16 cellular contexts compared by ENCODE assay signal in genomic region chr15:84799511-84800187, GRCh38. TPM values are rescaled to one million over a fixed set of nuclear protein-coding genes. Genes with fewer than 3 reads are reported as not detected.
"Had no signal": no experiment of that assay in that cellular context is flagged by ENCODE, and none has a peak within 500 bp of the region (broad histone marks: within the 10 kb centered on the region; RNA-seq: fewer than 3 reads in every experiment).

No MANE protein-coding gene starts in this region.

- H3K27me3 Mint-ChIP-seq: stimulated activated naive B cell treated with anti-CD40 and anti-IgM and Interleukin-4, amounts not matched to agents 10 μg/mL and 1 μg/mL and 100 μg/mL, for 72 hours had no signal

- ATAC-seq: activated naive CD4-positive, alpha-beta T cell treated with anti-CD3 and anti-CD28 coated beads, Interleukin-2, amount 50 U/mL, for 72 hours; left lung; stimulated activated naive B cell treated with anti-CD40 and anti-IgM and Interleukin-4, amounts not matched to agents 10 μg/mL and 1 μg/mL and 100 μg/mL, for 72 hours had no signal

- H3K36me3 ChIP-seq: uterus had no signal

- H3K27me3 ChIP-seq: colonic mucosa, left lung, tibial artery, uterus had no signal

- H3K4me1 ChIP-seq: colonic mucosa, left lung, uterus had no signal

- H3K9me3 Mint-ChIP-seq: activated naive CD4-positive, alpha-beta T cell treated with anti-CD3 and anti-CD28 coated beads, Interleukin-2, amount 50 U/mL, for 72 hours; stimulated activated naive B cell treated with anti-CD40 and anti-IgM and Interleukin-4, amounts not matched to agents 10 μg/mL and 1 μg/mL and 100 μg/mL, for 72 hours had no signal

- DNase-seq: activated CD4-positive, alpha-beta T cell treated with anti-CD3 and anti-CD28 coated beads for 1 hour; activated CD4-positive, alpha-beta T cell treated with anti-CD3 and anti-CD28 coated beads, Interleukin-2, amount 50 U/mL, for 48 hours; activated gamma-delta T cell; activated T-cell treated with anti-CD3 and anti-CD28 coated beads, Interleukin-2, amount 50 U/mL, for 48 hours; caudate nucleus; colonic mucosa; foreskin fibroblast; left lung; mesendoderm; psoas muscle; stimulated activated CD4-positive, alpha-beta T cell treated with anti-CD3 and anti-CD28 coated beads, Interleukin-4, amount 100 ng/mL, for 1 hour; stimulated activated naive B cell treated with anti-CD40 and anti-IgM and Interleukin-4, amounts not matched to agents 10 μg/mL and 1 μg/mL and 100 μg/mL, for 72 hours; tibial artery; uterus had no signal

- H3K27ac Mint-ChIP-seq: stimulated activated naive B cell treated with anti-CD40 and anti-IgM and Interleukin-4, amounts not matched to agents 10 μg/mL and 1 μg/mL and 100 μg/mL, for 72 hours had no signal

- H3K4me3 ChIP-seq: colonic mucosa, left lung, psoas muscle, tibial artery, uterus had no signal

- H3K27ac ChIP-seq: colonic mucosa, left lung, psoas muscle, tibial artery, uterus had no signal

- H3K9me3 ChIP-seq: colonic mucosa, left lung, psoas muscle, tibial artery, uterus had no signal

- H3K4me3 Mint-ChIP-seq: stimulated activated naive B cell treated with anti-CD40 and anti-IgM and Interleukin-4, amounts not matched to agents 10 μg/mL and 1 μg/mL and 100 μg/mL, for 72 hours had no signal

RNA-seq across cellular contexts. Expression of gene ALPK3, which starts 17.5 kb away (rescaled TPM):
- polyA plus RNA-seq: neural cell had no signal
